In the genomic region with DNA sequence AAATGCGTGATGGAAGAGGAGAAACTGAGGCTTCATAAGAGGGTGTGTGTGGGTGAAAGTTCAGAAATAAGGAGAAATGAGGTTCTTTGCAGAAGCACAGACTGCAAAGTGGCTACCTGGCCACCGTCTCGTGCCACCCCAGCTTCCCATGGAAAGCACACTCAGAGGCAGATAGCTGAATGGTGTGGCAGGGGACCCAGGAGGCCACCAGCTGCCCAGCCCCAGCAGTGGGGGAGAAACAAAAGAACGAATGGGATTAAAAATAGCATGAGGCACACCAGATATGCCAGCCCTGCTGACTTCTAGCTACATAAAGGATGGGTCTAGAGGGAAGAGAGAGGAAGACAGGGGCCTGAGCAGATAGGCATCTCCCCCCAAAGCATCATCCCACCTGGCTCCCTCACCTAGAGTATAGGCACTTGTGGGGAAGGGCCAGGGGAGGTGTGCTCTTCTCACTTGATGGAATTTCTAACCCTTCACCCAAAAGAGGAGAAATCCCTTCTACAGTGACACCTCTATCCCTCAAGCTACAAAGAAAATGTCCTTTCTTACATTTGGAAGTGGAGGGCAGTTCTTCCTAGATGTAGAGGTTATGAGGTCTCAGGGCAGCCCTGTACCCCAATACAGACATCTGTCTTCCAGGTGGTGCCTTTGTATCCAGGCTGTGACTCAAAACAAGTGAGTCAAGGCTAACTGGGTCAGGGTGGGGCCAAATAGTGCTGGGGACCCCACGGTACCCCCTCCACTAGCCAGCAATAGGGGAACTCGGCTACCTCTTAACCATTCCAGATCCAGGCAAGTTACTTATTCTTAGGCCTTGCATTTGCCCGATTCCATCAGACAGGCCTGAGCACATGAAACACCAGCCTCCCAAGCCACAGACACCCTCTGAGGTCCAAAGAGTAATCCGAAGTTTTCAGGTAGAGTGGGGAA, we compare ENCODE assay signal across 7 cellular contexts. TPM values are rescaled to one million over a fixed set of nuclear protein-coding genes. Genes with fewer than 3 reads are reported as not detected.
DNase-seq lines count a peak whose midpoint lies in the region; ATAC-seq and TF ChIP-seq lines count a peak whose summit lies in the region.

No MANE protein-coding gene starts in this region.

- H3K9ac ChIP-seq in HUES48 (ENCODE audit: low read depth, low read length): peak overlapping the region; percentile 1; the same call in 1 of the 2 replicates

- H3K4me3 ChIP-seq in HUES48 (ENCODE audit: low read depth, low read length) (peak overlapping the region; percentile 96), iPS DF 6.9 (ENCODE audit: low read length) (peak overlapping the region; percentile 34; the same call in 1 of the 2 replicates)

- no peaks in the 10 kb centered on the region for H3K9me3 ChIP-seq in HUES48 (ENCODE audit: control insufficient read depth, insufficient read depth, low read length)
- no peaks in the 10 kb centered on the region for H3K9me3 ChIP-seq in iPS DF 6.9 (ENCODE audit: control insufficient read depth, insufficient read depth, low read length)

- H3K36me3 ChIP-seq in HUES48 (ENCODE audit: control insufficient read depth, insufficient read depth, low read length) (peaks cover 26% of the 10 kb centered on the region), iPS DF 6.9 (ENCODE audit: control insufficient read depth, insufficient read depth, low read length) (peaks cover 15% of the 10 kb centered on the region; the same call in 1 of the 2 replicates)

- no peak for DNase-seq in activated CD4-positive, alpha-beta memory T cell treated with anti-CD3 and anti-CD28 coated beads, Interleukin-2, amount 10 ng/mL, durations not matched to agents 7 days and 5 days
- no peak for DNase-seq in iPS DF 6.9 (ENCODE audit: low read depth, low spot score)
- no peak for DNase-seq in stimulated activated naive CD8-positive, alpha-beta T cell treated with anti-CD3 and anti-CD28 coated beads, Interleukin-15, amount 100 ng/mL, for 72 hours
- no peak for DNase-seq in cerebellar nuclear complex (lab: John Stamatoyannopoulos, UW)
- DNase-seq in NCI-H187 (lab: John Stamatoyannopoulos, UW): no peak
- DNase-seq in HEK293T (ENCODE audit: extremely low spot score): no peak

- no peaks in the 10 kb centered on the region for H3K27me3 Mint-ChIP-seq in activated CD4-positive, alpha-beta memory T cell treated with anti-CD3 and anti-CD28 coated beads, Interleukin-2, amount 10 ng/mL, durations not matched to agents 7 days and 5 days
- no peaks in the 10 kb centered on the region for H3K27me3 Mint-ChIP-seq in stimulated activated naive CD8-positive, alpha-beta T cell treated with anti-CD3 and anti-CD28 coated beads, Interleukin-15, amount 100 ng/mL, for 72 hours

- peak overlapping the region; percentile 94 for H3K4me3 Mint-ChIP-seq in activated CD4-positive, alpha-beta memory T cell treated with anti-CD3 and anti-CD28 coated beads, Interleukin-2, amount 10 ng/mL, durations not matched to agents 7 days and 5 days
- peak overlapping the region; percentile 80 to 93 for H3K4me3 Mint-ChIP-seq in stimulated activated naive CD8-positive, alpha-beta T cell treated with anti-CD3 and anti-CD28 coated beads, Interleukin-15, amount 100 ng/mL, for 72 hours

- no peaks in the 10 kb centered on the region for H3K27me3 ChIP-seq in HUES48 (ENCODE audit: control insufficient read depth, insufficient read depth, low read length)
- no peaks in the 10 kb centered on the region for H3K27me3 ChIP-seq in iPS DF 6.9 (ENCODE audit: control insufficient read depth, insufficient read depth, low read length)

- ATAC-seq in stimulated activated naive CD8-positive, alpha-beta T cell treated with anti-CD3 and anti-CD28 coated beads, Interleukin-15, amount 100 ng/mL, for 72 hours: no peak

- H3K4me1 ChIP-seq in HUES48 (ENCODE audit: control insufficient read depth, insufficient read depth, low read length) (peaks cover 49% of the 10 kb centered on the region), iPS DF 6.9 (ENCODE audit: control insufficient read depth, insufficient read depth, low read length) (peaks cover 17% of the 10 kb centered on the region)

- no peaks in the 10 kb centered on the region for H3K9me3 Mint-ChIP-seq in activated CD4-positive, alpha-beta memory T cell treated with anti-CD3 and anti-CD28 coated beads, Interleukin-2, amount 10 ng/mL, durations not matched to agents 7 days and 5 days
- H3K9me3 Mint-ChIP-seq in stimulated activated naive CD8-positive, alpha-beta T cell treated with anti-CD3 and anti-CD28 coated beads, Interleukin-15, amount 100 ng/mL, for 72 hours: no peaks in the 10 kb centered on the region

- CTCF ChIA-PET in activated CD4-positive, alpha-beta memory T cell treated with anti-CD3 and anti-CD28 coated beads, Interleukin-2, amount 10 ng/mL, durations not matched to agents 7 days and 5 days (lab: Charles Lee): interaction anchor here (1.2 to 3.6 kb wide), 3 partner anchors 9 to 181 kb away, joined by 3 to 27 read pairs (median 3); partner anchors contain the start of genes ISG20L2 and METTL25B
- CTCF ChIA-PET in HEK293T (lab: Yijun Ruan, JAX): interaction anchor here (0.6 to 2.3 kb wide), 6 partner anchors 22 to 278 kb away, joined by 3 to 18 read pairs (median 4); no protein-coding TSS in a partner anchor

- no CpG with 5 or more reads among the region's 8 CpGs for WGBS in iPS DF 6.9 (ENCODE audit: insufficient coverage, insufficient read length)

- POLR2A ChIA-PET in activated CD4-positive, alpha-beta memory T cell treated with anti-CD3 and anti-CD28 coated beads, Interleukin-2, amount 10 ng/mL, durations not matched to agents 7 days and 5 days (lab: Charles Lee): interaction anchor here (1.0 to 4.9 kb wide), 5 partner anchors 11 to 157 kb away, joined by 3 to 39 read pairs (median 4); partner anchors contain the start of genes ISG20L2, METTL25B and PRCC
- POLR2A ChIA-PET in HEK293T (lab: Yijun Ruan, JAX): interaction anchor here (1.0 to 2.9 kb wide), 3 partner anchors 19 to 93 kb away, joined by 4 to 31 read pairs (median 30); partner anchors contain the start of genes ISG20L2, METTL25B and PRCC

- peak overlapping the region; percentile 95 for H3K27ac Mint-ChIP-seq in activated CD4-positive, alpha-beta memory T cell treated with anti-CD3 and anti-CD28 coated beads, Interleukin-2, amount 10 ng/mL, durations not matched to agents 7 days and 5 days
- peak overlapping the region; percentile 92 to 97 for H3K27ac Mint-ChIP-seq in stimulated activated naive CD8-positive, alpha-beta T cell treated with anti-CD3 and anti-CD28 coated beads, Interleukin-15, amount 100 ng/mL, for 72 hours

- H3K36me3 Mint-ChIP-seq in activated CD4-positive, alpha-beta memory T cell treated with anti-CD3 and anti-CD28 coated beads, Interleukin-2, amount 10 ng/mL, durations not matched to agents 7 days and 5 days (ENCODE audit: low read depth): peaks cover 57% of the 10 kb centered on the region

- peaks cover 66% of the 10 kb centered on the region for H3K4me1 Mint-ChIP-seq in activated CD4-positive, alpha-beta memory T cell treated with anti-CD3 and anti-CD28 coated beads, Interleukin-2, amount 10 ng/mL, durations not matched to agents 7 days and 5 days
- H3K4me1 Mint-ChIP-seq in stimulated activated naive CD8-positive, alpha-beta T cell treated with anti-CD3 and anti-CD28 coated beads, Interleukin-15, amount 100 ng/mL, for 72 hours: peaks cover 79% of the 10 kb centered on the region

- H3K27ac ChIP-seq in HUES48 (ENCODE audit: low read depth, low read length): peak overlapping the region; percentile 100
- H3K27ac ChIP-seq in iPS DF 6.9 (ENCODE audit: low read length): no peak overlapping the region

TF ChIP-seq in HEK293T, 16 proteins besides CTCF, POLR2A, EP300 and RAD21:
- TF ChIP-seq LEF1 (IDR thresholded peaks at IDR 0.05; ENCODE audit: borderline replicate concordance) (no peak), NFRKB (IDR thresholded peaks at IDR 0.05) (no peak), SP1 (IDR thresholded peaks at IDR 0.05) (no peak), SUZ12 (IDR thresholded peaks at IDR 0.05) (no peak), FOXK2 (IDR thresholded peaks at IDR 0.05) (no peak), FOXM1 (IDR thresholded peaks at IDR 0.05; ENCODE audit: borderline replicate concordance) (no peak), ELF4 (IDR thresholded peaks at IDR 0.05) (no peak), TARDBP (IDR thresholded peaks at IDR 0.05) (no peak), BHLHE40 (IDR thresholded peaks at IDR 0.05; ENCODE audit: borderline replicate concordance) (no peak), L3MBTL2 (conservative IDR thresholded peaks at IDR 0.05) (no peak), HDGF (IDR thresholded peaks at IDR 0.05; ENCODE audit: borderline replicate concordance) (no peak), ARNT (IDR thresholded peaks at IDR 0.05) (no peak), CTBP1 (IDR thresholded peaks at IDR 0.05; ENCODE audit: borderline replicate concordance) (no peak), FOXA1 (IDR thresholded peaks at IDR 0.05) (no peak), ZNF384 (IDR thresholded peaks at IDR 0.05) (no peak)
- TF ChIP-seq, protein P1, sequence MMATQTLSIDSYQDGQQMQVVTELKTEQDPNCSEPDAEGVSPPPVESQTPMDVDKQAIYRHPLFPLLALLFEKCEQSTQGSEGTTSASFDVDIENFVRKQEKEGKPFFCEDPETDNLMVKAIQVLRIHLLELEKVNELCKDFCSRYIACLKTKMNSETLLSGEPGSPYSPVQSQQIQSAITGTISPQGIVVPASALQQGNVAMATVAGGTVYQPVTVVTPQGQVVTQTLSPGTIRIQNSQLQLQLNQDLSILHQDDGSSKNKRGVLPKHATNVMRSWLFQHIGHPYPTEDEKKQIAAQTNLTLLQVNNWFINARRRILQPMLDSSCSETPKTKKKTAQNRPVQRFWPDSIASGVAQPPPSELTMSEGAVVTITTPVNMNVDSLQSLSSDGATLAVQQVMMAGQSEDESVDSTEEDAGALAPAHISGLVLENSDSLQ (IDR thresholded peaks at IDR 0.05): no peak

RNA-seq across cellular contexts. Expression of gene HDGF, which starts 3.5 kb away (rescaled TPM):
- 100 to 1,000 TPM; 222 to 229 TPM for total RNA-seq in activated CD4-positive, alpha-beta memory T cell treated with anti-CD3 and anti-CD28 coated beads, Interleukin-2, amount 10 ng/mL, durations not matched to agents 7 days and 5 days

RNA-seq across cellular contexts. Expression of gene MRPL24, which starts 7.1 kb away (rescaled TPM):
- 10 to 100 TPM; 40.3 to 43.8 TPM for total RNA-seq in activated CD4-positive, alpha-beta memory T cell treated with anti-CD3 and anti-CD28 coated beads, Interleukin-2, amount 10 ng/mL, durations not matched to agents 7 days and 5 days

RNA-seq across cellular contexts. Expression of gene PRCC, which starts 19.3 kb away (rescaled TPM):
- 10 to 100 TPM; 61.6 to 74.1 TPM for total RNA-seq in activated CD4-positive, alpha-beta memory T cell treated with anti-CD3 and anti-CD28 coated beads, Interleukin-2, amount 10 ng/mL, durations not matched to agents 7 days and 5 days

RNA-seq across cellular contexts. Expression of gene ISG20L2, which starts 19.4 kb away (rescaled TPM):
- total RNA-seq in activated CD4-positive, alpha-beta memory T cell treated with anti-CD3 and anti-CD28 coated beads, Interleukin-2, amount 10 ng/mL, durations not matched to agents 7 days and 5 days: 10 to 100 TPM; 42.0 to 43.3 TPM

RNA-seq across cellular contexts. Expression of gene METTL25B, which starts 19.7 kb away (rescaled TPM):
- 10 to 100 TPM; 40.3 to 44.3 TPM for total RNA-seq in activated CD4-positive, alpha-beta memory T cell treated with anti-CD3 and anti-CD28 coated beads, Interleukin-2, amount 10 ng/mL, durations not matched to agents 7 days and 5 days
